ENCODE assay signal across 2 cellular contexts in genomic region chr6:2462831-2463230, GRCh38.
TF ChIP-seq lines count a peak whose summit lies in the region.

No MANE protein-coding gene starts in this region.

TF ChIP-seq in HepG2, 621 proteins besides CTCF, POLR2A, EP300 and RAD21:
- TF ChIP-seq PRDM4 (CRISPR knock-in tag; IDR thresholded peaks at IDR 0.05; ENCODE audit: borderline replicate concordance) (no peak), FOXK1 (CRISPR knock-in tag; IDR thresholded peaks at IDR 0.05; ENCODE audit: borderline replicate concordance, low read depth) (no peak)

TF ChIP-seq in WTC11, 78 proteins besides CTCF, POLR2A, EP300 and RAD21 (continued from another document):
- TF ChIP-seq PRDM15 (CRISPR knock-in tag; IDR thresholded peaks at IDR 0.05) (no peak), IRF1 (CRISPR knock-in tag; IDR thresholded peaks at IDR 0.05) (no peak), ZNF138 (CRISPR knock-in tag; conservative IDR thresholded peaks at IDR 0.05) (no peak), ZNF263 (CRISPR knock-in tag; IDR thresholded peaks at IDR 0.05; ENCODE audit: low read depth) (no peak), E2F4 (CRISPR knock-in tag; IDR thresholded peaks at IDR 0.05; ENCODE audit: borderline replicate concordance, low read depth) (no peak), ZBTB43 (CRISPR knock-in tag; IDR thresholded peaks at IDR 0.05) (no peak), NR3C1 (CRISPR knock-in tag; conservative IDR thresholded peaks at IDR 0.05; ENCODE audit: low read depth) (no peak), OVOL2 (CRISPR knock-in tag; IDR thresholded peaks at IDR 0.05; ENCODE audit: borderline replicate concordance) (no peak), MXD4 (CRISPR knock-in tag; IDR thresholded peaks at IDR 0.05; ENCODE audit: borderline replicate concordance) (no peak)
